Comparison of ENCODE assay signal across 1 cellular context in the genomic region with DNA sequence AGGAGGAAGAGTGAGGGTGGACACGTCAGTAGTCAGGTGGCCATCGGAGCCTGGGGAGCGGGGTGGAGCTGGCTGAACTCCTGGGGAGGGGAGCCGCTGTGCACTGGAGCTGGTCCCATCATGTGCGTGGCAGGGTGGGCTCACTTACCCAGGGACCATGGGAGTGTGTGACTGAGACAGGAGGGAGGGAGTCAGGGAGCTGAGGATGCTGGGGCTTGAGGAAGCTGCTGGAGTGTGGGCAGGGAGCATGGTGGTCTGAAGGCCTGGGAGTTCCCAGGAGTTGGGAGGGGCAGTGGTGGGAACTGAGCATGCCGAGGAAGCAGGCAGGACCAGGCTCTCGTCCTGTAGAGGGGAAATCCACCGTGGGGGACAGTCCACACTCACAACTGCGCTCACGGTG.
TF ChIP-seq lines count a peak whose summit lies in the region.

No MANE protein-coding gene starts in this region.

TF ChIP-seq in IMR-90, 13 proteins besides CTCF, POLR2A, EP300 and RAD21:
- TF ChIP-seq NFE2L2 (IDR thresholded peaks at IDR 0.05; ENCODE audit: low read depth, low read length) (no peak), RCOR1 (IDR thresholded peaks at IDR 0.05; ENCODE audit: insufficient replicate concordance, low read length) (no peak), CEBPB (IDR thresholded peaks at IDR 0.05; ENCODE audit: low read depth, low read length) (no peak), MAFK (IDR thresholded peaks at IDR 0.05; ENCODE audit: low read depth, low read length) (no peak), MXI1 (IDR thresholded peaks at IDR 0.05; ENCODE audit: borderline replicate concordance, low read depth, low read length) (no peak), SMC3 (IDR thresholded peaks at IDR 0.05; ENCODE audit: low read depth, low read length) (no peak), RFX5 (IDR thresholded peaks at IDR 0.05; ENCODE audit: low read depth, low read length) (no peak), MAZ (IDR thresholded peaks at IDR 0.05; ENCODE audit: borderline replicate concordance, low read depth, low read length) (no peak), CHD1 (IDR thresholded peaks at IDR 0.05; ENCODE audit: low read depth, low read length) (no peak), BHLHE40 (IDR thresholded peaks at IDR 0.05; ENCODE audit: low read depth, low read length) (no peak), FOS (IDR thresholded peaks at IDR 0.05; ENCODE audit: low read depth, low read length) (no peak)
- TF ChIP-seq, protein P1, sequence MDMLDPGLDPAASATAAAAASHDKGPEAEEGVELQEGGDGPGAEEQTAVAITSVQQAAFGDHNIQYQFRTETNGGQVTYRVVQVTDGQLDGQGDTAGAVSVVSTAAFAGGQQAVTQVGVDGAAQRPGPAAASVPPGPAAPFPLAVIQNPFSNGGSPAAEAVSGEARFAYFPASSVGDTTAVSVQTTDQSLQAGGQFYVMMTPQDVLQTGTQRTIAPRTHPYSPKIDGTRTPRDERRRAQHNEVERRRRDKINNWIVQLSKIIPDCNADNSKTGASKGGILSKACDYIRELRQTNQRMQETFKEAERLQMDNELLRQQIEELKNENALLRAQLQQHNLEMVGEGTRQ (IDR thresholded peaks at IDR 0.05; ENCODE audit: low read depth, low read length): no peak
- TF ChIP-seq, protein P2, sequence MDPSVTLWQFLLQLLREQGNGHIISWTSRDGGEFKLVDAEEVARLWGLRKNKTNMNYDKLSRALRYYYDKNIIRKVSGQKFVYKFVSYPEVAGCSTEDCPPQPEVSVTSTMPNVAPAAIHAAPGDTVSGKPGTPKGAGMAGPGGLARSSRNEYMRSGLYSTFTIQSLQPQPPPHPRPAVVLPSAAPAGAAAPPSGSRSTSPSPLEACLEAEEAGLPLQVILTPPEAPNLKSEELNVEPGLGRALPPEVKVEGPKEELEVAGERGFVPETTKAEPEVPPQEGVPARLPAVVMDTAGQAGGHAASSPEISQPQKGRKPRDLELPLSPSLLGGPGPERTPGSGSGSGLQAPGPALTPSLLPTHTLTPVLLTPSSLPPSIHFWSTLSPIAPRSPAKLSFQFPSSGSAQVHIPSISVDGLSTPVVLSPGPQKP (IDR thresholded peaks at IDR 0.05; ENCODE audit: borderline replicate concordance, low read depth, low read length): no peak
